Comparison of ENCODE assay signal across 1 cellular context in the genomic region with DNA sequence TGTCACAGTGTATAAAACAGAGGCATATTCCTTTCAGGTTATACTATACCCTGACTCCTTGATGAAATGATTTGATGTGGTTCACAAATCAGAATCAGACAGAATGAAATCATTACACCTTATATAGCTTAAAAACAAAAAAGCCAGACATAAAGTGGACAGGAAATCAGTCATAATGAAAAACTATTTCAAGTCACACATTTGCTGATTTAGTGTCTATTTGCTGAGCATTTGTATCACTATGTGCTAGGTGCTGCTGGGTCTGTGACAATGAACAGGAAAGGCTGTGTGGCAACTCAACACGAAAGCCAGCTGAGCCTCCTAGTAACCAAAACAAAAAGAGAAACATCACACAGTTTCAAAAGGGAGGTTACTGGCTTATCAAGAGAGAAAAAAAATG.
TF ChIP-seq lines count a peak whose summit lies in the region.

No MANE protein-coding gene starts in this region.

TF ChIP-seq in HepG2, 621 proteins besides CTCF, POLR2A, EP300 and RAD21 (continued from another document):
- TF ChIP-seq, protein P1, sequence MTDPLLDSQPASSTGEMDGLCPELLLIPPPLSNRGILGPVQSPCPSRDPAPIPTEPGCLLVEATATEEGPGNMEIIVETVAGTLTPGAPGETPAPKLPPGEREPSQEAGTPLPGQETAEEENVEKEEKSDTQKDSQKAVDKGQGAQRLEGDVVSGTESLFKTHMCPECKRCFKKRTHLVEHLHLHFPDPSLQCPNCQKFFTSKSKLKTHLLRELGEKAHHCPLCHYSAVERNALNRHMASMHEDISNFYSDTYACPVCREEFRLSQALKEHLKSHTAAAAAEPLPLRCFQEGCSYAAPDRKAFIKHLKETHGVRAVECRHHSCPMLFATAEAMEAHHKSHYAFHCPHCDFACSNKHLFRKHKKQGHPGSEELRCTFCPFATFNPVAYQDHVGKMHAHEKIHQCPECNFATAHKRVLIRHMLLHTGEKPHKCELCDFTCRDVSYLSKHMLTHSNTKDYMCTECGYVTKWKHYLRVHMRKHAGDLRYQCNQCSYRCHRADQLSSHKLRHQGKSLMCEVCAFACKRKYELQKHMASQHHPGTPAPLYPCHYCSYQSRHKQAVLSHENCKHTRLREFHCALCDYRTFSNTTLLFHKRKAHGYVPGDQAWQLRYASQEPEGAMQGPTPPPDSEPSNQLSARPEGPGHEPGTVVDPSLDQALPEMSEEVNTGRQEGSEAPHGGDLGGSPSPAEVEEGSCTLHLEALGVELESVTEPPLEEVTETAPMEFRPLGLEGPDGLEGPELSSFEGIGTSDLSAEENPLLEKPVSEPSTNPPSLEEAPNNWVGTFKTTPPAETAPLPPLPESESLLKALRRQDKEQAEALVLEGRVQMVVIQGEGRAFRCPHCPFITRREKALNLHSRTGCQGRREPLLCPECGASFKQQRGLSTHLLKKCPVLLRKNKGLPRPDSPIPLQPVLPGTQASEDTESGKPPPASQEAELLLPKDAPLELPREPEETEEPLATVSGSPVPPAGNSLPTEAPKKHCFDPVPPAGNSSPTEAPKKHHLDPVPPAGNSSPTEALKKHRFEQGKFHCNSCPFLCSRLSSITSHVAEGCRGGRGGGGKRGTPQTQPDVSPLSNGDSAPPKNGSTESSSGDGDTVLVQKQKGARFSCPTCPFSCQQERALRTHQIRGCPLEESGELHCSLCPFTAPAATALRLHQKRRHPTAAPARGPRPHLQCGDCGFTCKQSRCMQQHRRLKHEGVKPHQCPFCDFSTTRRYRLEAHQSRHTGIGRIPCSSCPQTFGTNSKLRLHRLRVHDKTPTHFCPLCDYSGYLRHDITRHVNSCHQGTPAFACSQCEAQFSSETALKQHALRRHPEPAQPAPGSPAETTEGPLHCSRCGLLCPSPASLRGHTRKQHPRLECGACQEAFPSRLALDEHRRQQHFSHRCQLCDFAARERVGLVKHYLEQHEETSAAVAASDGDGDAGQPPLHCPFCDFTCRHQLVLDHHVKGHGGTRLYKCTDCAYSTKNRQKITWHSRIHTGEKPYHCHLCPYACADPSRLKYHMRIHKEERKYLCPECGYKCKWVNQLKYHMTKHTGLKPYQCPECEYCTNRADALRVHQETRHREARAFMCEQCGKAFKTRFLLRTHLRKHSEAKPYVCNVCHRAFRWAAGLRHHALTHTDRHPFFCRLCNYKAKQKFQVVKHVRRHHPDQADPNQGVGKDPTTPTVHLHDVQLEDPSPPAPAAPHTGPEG (CRISPR knock-in tag; IDR thresholded peaks at IDR 0.05) = no peak
- TF ChIP-seq ELF3 (CRISPR knock-in tag; IDR thresholded peaks at IDR 0.05) (no peak), ZNF660 (CRISPR knock-in tag; IDR thresholded peaks at IDR 0.05; ENCODE audit: borderline replicate concordance, low read depth) (no peak), ZNF572 (CRISPR knock-in tag; IDR thresholded peaks at IDR 0.05) (no peak), RBFOX2 (IDR thresholded peaks at IDR 0.05; ENCODE audit: low read depth, low read length) (no peak), ZBTB7B (CRISPR knock-in tag; IDR thresholded peaks at IDR 0.05) (no peak)
- TF ChIP-seq, protein P2, sequence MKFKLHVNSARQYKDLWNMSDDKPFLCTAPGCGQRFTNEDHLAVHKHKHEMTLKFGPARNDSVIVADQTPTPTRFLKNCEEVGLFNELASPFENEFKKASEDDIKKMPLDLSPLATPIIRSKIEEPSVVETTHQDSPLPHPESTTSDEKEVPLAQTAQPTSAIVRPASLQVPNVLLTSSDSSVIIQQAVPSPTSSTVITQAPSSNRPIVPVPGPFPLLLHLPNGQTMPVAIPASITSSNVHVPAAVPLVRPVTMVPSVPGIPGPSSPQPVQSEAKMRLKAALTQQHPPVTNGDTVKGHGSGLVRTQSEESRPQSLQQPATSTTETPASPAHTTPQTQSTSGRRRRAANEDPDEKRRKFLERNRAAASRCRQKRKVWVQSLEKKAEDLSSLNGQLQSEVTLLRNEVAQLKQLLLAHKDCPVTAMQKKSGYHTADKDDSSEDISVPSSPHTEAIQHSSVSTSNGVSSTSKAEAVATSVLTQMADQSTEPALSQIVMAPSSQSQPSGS (CRISPR knock-in tag; IDR thresholded peaks at IDR 0.05) = no peak
